In genomic region chr10:102115775-102116174, GRCh38 we compare ENCODE assay signal across 8 cellular contexts. TPM values are rescaled to one million over a fixed set of nuclear protein-coding genes. Genes with fewer than 3 reads are reported as not detected.
DNase-seq lines count a peak whose midpoint lies in the region; ATAC-seq and TF ChIP-seq lines count a peak whose summit lies in the region.

No MANE protein-coding gene starts in this region.

- H3K9me3 Mint-ChIP-seq in activated CD4-positive, alpha-beta T cell treated with anti-CD3 and anti-CD28 coated beads, Interleukin-2, amount 10 ng/mL, durations not matched to agents 24 days and 14 days: no peaks in the 10 kb centered on the region
- H3K9me3 Mint-ChIP-seq in activated CD4-positive, alpha-beta memory T cell treated with anti-CD3 and anti-CD28 coated beads for 36 hours: no peaks in the 10 kb centered on the region

- peaks cover 20% of the 10 kb centered on the region for H3K36me3 Mint-ChIP-seq in activated CD4-positive, alpha-beta T cell treated with anti-CD3 and anti-CD28 coated beads, Interleukin-2, amount 10 ng/mL, durations not matched to agents 24 days and 14 days (ENCODE audit: low read depth)
- peaks cover 9% of the 10 kb centered on the region for H3K36me3 Mint-ChIP-seq in activated CD4-positive, alpha-beta memory T cell treated with anti-CD3 and anti-CD28 coated beads for 36 hours

- H3K4me1 Mint-ChIP-seq in activated CD4-positive, alpha-beta T cell treated with anti-CD3 and anti-CD28 coated beads, Interleukin-2, amount 10 ng/mL, durations not matched to agents 24 days and 14 days: peaks cover 53% of the 10 kb centered on the region
- peaks cover 58% of the 10 kb centered on the region for H3K4me1 Mint-ChIP-seq in activated CD4-positive, alpha-beta memory T cell treated with anti-CD3 and anti-CD28 coated beads for 36 hours (ENCODE audit: low read depth)

- H3K27me3 ChIP-seq in testis (no peaks in the 10 kb centered on the region), aorta (ENCODE audit: control insufficient read depth in 1 of 2, insufficient read depth in 2 of 2, low read length in 1 of 2) (no peaks in the 10 kb centered on the region)

- CTCF ChIA-PET in activated CD4-positive, alpha-beta memory T cell treated with anti-CD3 and anti-CD28 coated beads for 36 hours (lab: Charles Lee): interaction anchor here (1.2 to 2.8 kb wide), 4 partner anchors 16 to 279 kb away, joined by 3 to 13 read pairs (median 6); partner anchors contain the start of gene PPRC1

- TF ChIP-seq CTCF in testis (IDR thresholded peaks at IDR 0.05): no peak

- POLR2A ChIA-PET in activated CD4-positive, alpha-beta memory T cell treated with anti-CD3 and anti-CD28 coated beads for 36 hours (lab: Charles Lee): no interaction called here

- H3K4me3 ChIP-seq in testis (no peak overlapping the region), aorta (ENCODE audit: low read length in 2 of 2) (no peak overlapping the region)

- H3K27ac Mint-ChIP-seq in activated CD4-positive, alpha-beta T cell treated with anti-CD3 and anti-CD28 coated beads, Interleukin-2, amount 10 ng/mL, durations not matched to agents 24 days and 14 days: peak overlapping the region; percentile 98
- peak overlapping the region; percentile 96 for H3K27ac Mint-ChIP-seq in activated CD4-positive, alpha-beta memory T cell treated with anti-CD3 and anti-CD28 coated beads for 36 hours

- intact Hi-C loops in activated CD4-positive, alpha-beta T cell treated with anti-CD3 and anti-CD28 coated beads, Interleukin-2, amount 10 ng/mL, durations not matched to agents 24 days and 14 days (cut with micrococcal nuclease): loop anchor here (1.0 kb wide), 2 partner anchors 17 to 59 kb away; partner anchors contain the start of gene ARMH3
- intact Hi-C loops in activated CD4-positive, alpha-beta memory T cell treated with anti-CD3 and anti-CD28 coated beads for 36 hours (cut with micrococcal nuclease): loop anchor here (2.0 kb wide), 3 partner anchors 51 to 285 kb away; partner anchors contain the start of genes ARMH3 and HPS6
- intact Hi-C loops in testis (cut with DNase I; ENCODE audit: low total_unique reads) (no loop called here), aorta (cut with DNase I) (no loop called here)

- H3K4me3 Mint-ChIP-seq in activated CD4-positive, alpha-beta T cell treated with anti-CD3 and anti-CD28 coated beads, Interleukin-2, amount 10 ng/mL, durations not matched to agents 24 days and 14 days: peak overlapping the region; percentile 94
- peak overlapping the region; percentile 88 for H3K4me3 Mint-ChIP-seq in activated CD4-positive, alpha-beta memory T cell treated with anti-CD3 and anti-CD28 coated beads for 36 hours

- no peak for TF ChIP-seq POLR2A in testis (IDR thresholded peaks at IDR 0.05)

- peak; percentile 65 for DNase-seq in activated CD4-positive, alpha-beta T cell treated with anti-CD3 and anti-CD28 coated beads, Interleukin-2, amount 10 ng/mL, durations not matched to agents 24 days and 14 days
- DNase-seq in activated CD4-positive, alpha-beta T cell treated with anti-CD3 and anti-CD28 coated beads, Interleukin-2, amount 50 U/mL, for 1 hour: no peak
- DNase-seq in activated CD4-positive, alpha-beta memory T cell treated with anti-CD3 and anti-CD28 coated beads for 36 hours: no peak
- DNase-seq in kidney tubule cell (ENCODE audit: low spot score) (peak; percentile 59), testis (no peak), aorta (no peak)

- 13 to 20% methylated on average over 3 of the region's 3 CpGs for WGBS in testis, 2 donors
- 4 to 8% methylated on average over 3 of the region's 3 CpGs for WGBS in aorta, 2 donors

- H3K36me3 ChIP-seq in testis (ENCODE audit: low read depth, missing control alignments) (no peaks in the 10 kb centered on the region), aorta (ENCODE audit: control insufficient read depth in 1 of 2, insufficient read depth in 2 of 2, low read length in 1 of 2) (peaks cover 3 to 5% of the 10 kb centered on the region in 2 donors)

- H3K27ac ChIP-seq in testis (peak overlapping the region; percentile 80 to 84), aorta (ENCODE audit: low read depth in 1 of 2, low read length in 2 of 2) (no peak overlapping the region)

- no peaks in the 10 kb centered on the region for H3K9me3 ChIP-seq in testis
- H3K9me3 ChIP-seq in aorta (ENCODE audit: control insufficient read depth, low read length): no peaks in the 10 kb centered on the region

- no peak for ATAC-seq in GM21447 (IDR thresholded peaks at IDR 0.05; ENCODE audit: unreplicated experiment)
- no peak for ATAC-seq in GM18907 (IDR thresholded peaks at IDR 0.05; ENCODE audit: unreplicated experiment)
- no peak for ATAC-seq in aorta (ENCODE audit: low FRiP score)

- H3K4me1 ChIP-seq in testis (peaks cover 56% of the 10 kb centered on the region), aorta (ENCODE audit: control insufficient read depth in 1 of 2, insufficient read depth in 2 of 2, low read length in 2 of 2) (no peaks in the 10 kb centered on the region)

- H3K27me3 Mint-ChIP-seq in activated CD4-positive, alpha-beta T cell treated with anti-CD3 and anti-CD28 coated beads, Interleukin-2, amount 10 ng/mL, durations not matched to agents 24 days and 14 days: no peaks in the 10 kb centered on the region
- no peaks in the 10 kb centered on the region for H3K27me3 Mint-ChIP-seq in activated CD4-positive, alpha-beta memory T cell treated with anti-CD3 and anti-CD28 coated beads for 36 hours

RNA-seq across cellular contexts. Expression of gene LDB1, which starts 4.4 kb away (rescaled TPM):
- 76.4 and 78.2 TPM in 2 replicates for total RNA-seq in activated CD4-positive, alpha-beta T cell treated with anti-CD3 and anti-CD28 coated beads, Interleukin-2, amount 10 ng/mL, durations not matched to agents 24 days and 14 days
- 10 to 100 TPM; 48.1 to 48.8 TPM for total RNA-seq in activated CD4-positive, alpha-beta memory T cell treated with anti-CD3 and anti-CD28 coated beads for 36 hours
- total RNA-seq in testis (10 to 100 TPM; 80.0 to 90.5 TPM), aorta (10 to 100 TPM; 43.0 to 67.3 TPM)
- polyA plus RNA-seq in testis (ENCODE audit: insufficient read depth, low read depth, low replicate concordance) (64.2 TPM), aorta (10 to 100 TPM; 16.2 to 42.8 TPM)

RNA-seq across cellular contexts. Expression of gene PPRC1, which starts 17.1 kb away (rescaled TPM):
- total RNA-seq in activated CD4-positive, alpha-beta T cell treated with anti-CD3 and anti-CD28 coated beads, Interleukin-2, amount 10 ng/mL, durations not matched to agents 24 days and 14 days: 111 and 113 TPM in 2 replicates
- total RNA-seq in activated CD4-positive, alpha-beta memory T cell treated with anti-CD3 and anti-CD28 coated beads for 36 hours: 10 to 100 TPM; 59.1 to 65.9 TPM
- total RNA-seq in testis (10 to 100 TPM; 38.7 to 49.1 TPM), aorta (10 to 100 TPM; 31.4 to 35.9 TPM)
- polyA plus RNA-seq in testis (ENCODE audit: insufficient read depth, low read depth, low replicate concordance) (27.0 TPM), aorta (10 to 100 TPM in 1 of 2 donors, 1 to 10 TPM in 1; 9.8 to 18.1 TPM)

RNA-seq across cellular contexts. Expression of gene NOLC1, which starts 36.4 kb away (rescaled TPM):
- 268 and 281 TPM in 2 replicates for total RNA-seq in activated CD4-positive, alpha-beta T cell treated with anti-CD3 and anti-CD28 coated beads, Interleukin-2, amount 10 ng/mL, durations not matched to agents 24 days and 14 days
- total RNA-seq in activated CD4-positive, alpha-beta memory T cell treated with anti-CD3 and anti-CD28 coated beads for 36 hours: 100 to 1,000 TPM; 165 to 168 TPM
- total RNA-seq in testis (10 to 100 TPM; 53.7 to 63.8 TPM), aorta (10 to 100 TPM; 35.3 to 35.9 TPM)
- polyA plus RNA-seq in testis (ENCODE audit: insufficient read depth, low read depth, low replicate concordance) (46.6 TPM), aorta (10 to 100 TPM; 13.6 to 13.7 TPM)

RNA-seq across cellular contexts. Expression of gene HPS6, which starts 50.6 kb away (rescaled TPM):
- 22.7 and 25.8 TPM in 2 replicates for total RNA-seq in activated CD4-positive, alpha-beta T cell treated with anti-CD3 and anti-CD28 coated beads, Interleukin-2, amount 10 ng/mL, durations not matched to agents 24 days and 14 days
- total RNA-seq in activated CD4-positive, alpha-beta memory T cell treated with anti-CD3 and anti-CD28 coated beads for 36 hours: 10 to 100 TPM; 22.3 TPM
- total RNA-seq in testis (10 to 100 TPM; 19.6 to 23.2 TPM), aorta (10 to 100 TPM; 14.4 to 15.0 TPM)
- polyA plus RNA-seq in testis (ENCODE audit: insufficient read depth, low read depth, low replicate concordance) (9.7 TPM), aorta (1 to 10 TPM; 4.3 to 9.0 TPM)

RNA-seq across cellular contexts. Expression of gene ARMH3, which starts 59.8 kb away (rescaled TPM):
- 20.9 and 23.2 TPM in 2 replicates for total RNA-seq in activated CD4-positive, alpha-beta T cell treated with anti-CD3 and anti-CD28 coated beads, Interleukin-2, amount 10 ng/mL, durations not matched to agents 24 days and 14 days
- total RNA-seq in activated CD4-positive, alpha-beta memory T cell treated with anti-CD3 and anti-CD28 coated beads for 36 hours: 10 to 100 TPM; 16.1 to 18.8 TPM
- total RNA-seq in testis: 10 to 100 TPM; 21.6 to 23.7 TPM
- polyA plus RNA-seq in testis (ENCODE audit: insufficient read depth, low read depth, low replicate concordance): 20.2 TPM
- 10 to 100 TPM; 20.8 to 26.9 TPM for total RNA-seq in aorta
- polyA plus RNA-seq in aorta: 10 to 100 TPM in 1 of 2 donors, 1 to 10 TPM in 1; 8.6 to 13.6 TPM

Comparison
In these comparisons a context has a peak if more than half of its experiments do, and no peak if none do; other contexts are left out.
1. DNase-seq: peak in activated CD4-positive, alpha-beta T cell treated with anti-CD3 and anti-CD28 coated beads, Interleukin-2, amount 10 ng/mL, durations not matched to agents 24 days and 14 days (single experiment) and kidney tubule cell (single experiment); none in activated CD4-positive, alpha-beta T cell treated with anti-CD3 and anti-CD28 coated beads, Interleukin-2, amount 50 U/mL, for 1 hour (single experiment), activated CD4-positive, alpha-beta memory T cell treated with anti-CD3 and anti-CD28 coated beads for 36 hours (single experiment), testis (single experiment) and aorta (0 of 2).
2. H3K27ac ChIP-seq: peak in testis (2 of 2); none in aorta (0 of 2).
3. intact Hi-C loops: an anchor here in activated CD4-positive, alpha-beta T cell treated with anti-CD3 and anti-CD28 coated beads, Interleukin-2, amount 10 ng/mL, durations not matched to agents 24 days and 14 days (1.0 kb wide) and activated CD4-positive, alpha-beta memory T cell treated with anti-CD3 and anti-CD28 coated beads for 36 hours (2.0 kb wide); none called in testis and aorta.